1 cellular context compared by ENCODE assay signal in the genomic region with DNA sequence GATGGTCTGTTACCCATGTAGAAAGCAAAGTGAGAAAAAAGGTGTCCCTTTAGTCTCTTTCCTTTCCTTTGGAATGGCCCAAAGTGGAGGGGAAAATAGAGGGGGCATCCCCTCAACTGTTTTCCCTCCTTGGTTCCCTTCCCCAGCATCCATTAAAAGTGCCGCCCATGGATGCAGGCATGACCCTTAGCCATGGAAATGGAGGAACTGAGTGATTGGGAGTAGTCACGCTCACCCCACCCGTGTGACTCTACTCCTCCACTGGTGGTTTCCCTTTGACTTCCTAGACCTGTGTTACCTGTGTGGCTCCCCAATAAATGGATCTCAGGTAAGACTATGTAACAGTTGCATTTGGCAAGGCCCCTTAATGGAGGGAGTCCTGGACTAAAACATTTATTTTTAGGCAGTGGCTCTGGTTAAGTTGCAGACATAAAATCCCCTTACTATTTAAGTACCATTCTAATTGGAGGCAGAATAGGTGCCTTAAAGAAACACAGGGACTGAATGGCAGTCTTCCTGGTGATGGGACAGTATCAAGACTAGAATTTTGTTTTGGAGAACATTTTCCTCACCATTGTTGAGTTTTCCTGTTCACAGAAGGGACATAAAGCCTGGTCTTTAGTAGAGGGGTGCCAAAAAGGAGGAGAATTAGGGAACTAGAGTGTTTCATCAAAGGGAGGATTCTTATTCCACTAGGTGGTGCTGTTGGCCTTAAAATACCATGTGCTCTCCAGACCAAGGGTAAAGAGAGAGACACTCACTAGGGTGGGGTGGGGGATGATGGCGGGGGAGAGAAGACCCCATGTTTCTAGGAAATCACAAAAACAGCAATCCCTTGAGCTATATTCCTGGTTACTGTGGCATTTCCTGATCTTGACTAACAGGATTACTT.
TF ChIP-seq lines count a peak whose summit lies in the region.

No MANE protein-coding gene starts in this region.

TF ChIP-seq in H1, 55 proteins besides CTCF, POLR2A, EP300 and RAD21:
- TF ChIP-seq HDAC2 (IDR thresholded peaks at IDR 0.05; ENCODE audit: borderline replicate concordance in 1 of 2, low read depth in 2 of 2, low read length in 2 of 2) (no peak), TBP (IDR thresholded peaks at IDR 0.05; ENCODE audit: low read depth, low read length) (no peak), RBBP5 (IDR thresholded peaks at IDR 0.05; ENCODE audit: borderline replicate concordance, low read depth, low read length) (no peak), USF2 (IDR thresholded peaks at IDR 0.05; ENCODE audit: low read length) (no peak), KDM1A (IDR thresholded peaks at IDR 0.05; ENCODE audit: borderline replicate concordance, low read length) (0 out of 2 replicates have a peak, but pooled peaks have one; percentile 43), HDAC6 (IDR thresholded peaks at IDR 0.05; ENCODE audit: low read depth, low read length) (no peak), JUND (IDR thresholded peaks at IDR 0.05; ENCODE audit: low read length) (no peak), SIN3A (conservative IDR thresholded peaks at IDR 0.05 in 1 of 2, IDR thresholded peaks at IDR 0.05 in 1 of 2; ENCODE audit: low read depth in 1 of 2, low read length in 2 of 2) (no peak), CREB1 (IDR thresholded peaks at IDR 0.05) (0 out of 2 replicates have a peak, but pooled peaks have one; percentile 18), SUZ12 (IDR thresholded peaks at IDR 0.05; ENCODE audit: low read length) (no peak), RFX5 (IDR thresholded peaks at IDR 0.05; ENCODE audit: borderline replicate concordance, low read depth, low read length) (no peak), EZH2 (IDR thresholded peaks at IDR 0.05; ENCODE audit: low read depth, low read length, severe bottlenecking) (no peak), SP2 (IDR thresholded peaks at IDR 0.05; ENCODE audit: low read length) (no peak), TAF7 (optimal IDR thresholded peaks at IDR 0.05; ENCODE audit: borderline replicate concordance, low read depth, low read length) (no peak), CHD7 (IDR thresholded peaks at IDR 0.05; ENCODE audit: insufficient replicate concordance, low read length) (no peak), BRCA1 (IDR thresholded peaks at IDR 0.05; ENCODE audit: low read depth, low read length) (no peak), CBX5 (IDR thresholded peaks at IDR 0.05; ENCODE audit: low read depth, low read length) (peak; percentile 83; the same call in 1 of the 2 replicates), POU5F1 (IDR thresholded peaks at IDR 0.05; ENCODE audit: low read depth, low read length) (no peak), NRF1 (IDR thresholded peaks at IDR 0.05; ENCODE audit: low read depth, low read length) (no peak)
- TF ChIP-seq, protein P1, sequence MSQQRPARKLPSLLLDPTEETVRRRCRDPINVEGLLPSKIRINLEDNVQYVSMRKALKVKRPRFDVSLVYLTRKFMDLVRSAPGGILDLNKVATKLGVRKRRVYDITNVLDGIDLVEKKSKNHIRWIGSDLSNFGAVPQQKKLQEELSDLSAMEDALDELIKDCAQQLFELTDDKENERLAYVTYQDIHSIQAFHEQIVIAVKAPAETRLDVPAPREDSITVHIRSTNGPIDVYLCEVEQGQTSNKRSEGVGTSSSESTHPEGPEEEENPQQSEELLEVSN (IDR thresholded peaks at IDR 0.05) = no peak
- TF ChIP-seq, protein P2, sequence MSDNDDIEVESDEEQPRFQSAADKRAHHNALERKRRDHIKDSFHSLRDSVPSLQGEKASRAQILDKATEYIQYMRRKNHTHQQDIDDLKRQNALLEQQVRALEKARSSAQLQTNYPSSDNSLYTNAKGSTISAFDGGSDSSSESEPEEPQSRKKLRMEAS (IDR thresholded peaks at IDR 0.05) = no peak
